1 cellular context compared by ENCODE assay signal in genomic region chr3:48240711-48241491, GRCh38.
TF ChIP-seq lines count a peak whose summit lies in the region.

Gene ZNF589 (plus strand): TSS chr3:48241104. CDS start chr3:48241172, 68 bp downstream.

TF ChIP-seq in K562, 482 proteins besides CTCF, POLR2A, EP300 and RAD21 (continued from another document and continues in another):
- no peak for TF ChIP-seq SMARCB1 (IDR thresholded peaks at IDR 0.05; ENCODE audit: insufficient read length, low read depth)
- TF ChIP-seq ILF3 (IDR thresholded peaks at IDR 0.05; ENCODE audit: borderline replicate concordance) = no peak
- peak; percentile 94 for TF ChIP-seq ZNF143 (CRISPR knock-in tag; IDR thresholded peaks at IDR 0.05)
- TF ChIP-seq MCM5 (IDR thresholded peaks at IDR 0.05; ENCODE audit: low read depth) = no peak
- TF ChIP-seq PHF21A (IDR thresholded peaks at IDR 0.05; ENCODE audit: borderline replicate concordance, low read depth) = no peak
- TF ChIP-seq ARID1B (IDR thresholded peaks at IDR 0.05) = no peak
- no peak for TF ChIP-seq PPARD (CRISPR knock-in tag; IDR thresholded peaks at IDR 0.05)
- TF ChIP-seq SLC30A9 (CRISPR knock-in tag; IDR thresholded peaks at IDR 0.05) = no peak
- peak in 1 of 2 experiments; percentile 76 for TF ChIP-seq AFF1 (IDR thresholded peaks at IDR 0.05; ENCODE audit: low read depth in 1 of 2, partially characterized antibody in 2 of 2)
- TF ChIP-seq ZNF24 (IDR thresholded peaks at IDR 0.05) = no peak; the same call in 1 of the 2 replicates
- TF ChIP-seq ZNF197 (CRISPR knock-in tag; IDR thresholded peaks at IDR 0.05; ENCODE audit: low read depth) = no peak
- no peak for TF ChIP-seq ZNF609 (CRISPR knock-in tag; IDR thresholded peaks at IDR 0.05; ENCODE audit: borderline replicate concordance)
- TF ChIP-seq ZNF224 (CRISPR knock-in tag; IDR thresholded peaks at IDR 0.05) = no peak
- TF ChIP-seq ZKSCAN3 (CRISPR knock-in tag; IDR thresholded peaks at IDR 0.05) = no peak
- peak; percentile 82 for TF ChIP-seq ZBTB2 (IDR thresholded peaks at IDR 0.05)
- no peak for TF ChIP-seq HNRNPK (IDR thresholded peaks at IDR 0.05; ENCODE audit: low read depth, low read length, poor library complexity, severe bottlenecking)
- peak; percentile 24; the same call in 1 of the 2 replicates for TF ChIP-seq MITF (IDR thresholded peaks at IDR 0.05)
- TF ChIP-seq TCF7 (IDR thresholded peaks at IDR 0.05; ENCODE audit: borderline replicate concordance) = no peak
- TF ChIP-seq SIX5 (IDR thresholded peaks at IDR 0.05; ENCODE audit: borderline replicate concordance in 1 of 2, insufficient read depth in 1 of 2, low read depth in 1 of 2, low read length in 2 of 2) = peak; percentile 80 to 84
- peak; percentile 44; the same call in 1 of the 2 replicates for TF ChIP-seq SOX6 (IDR thresholded peaks at IDR 0.05)
- no peak for TF ChIP-seq DIDO1 (tag; IDR thresholded peaks at IDR 0.05; ENCODE audit: low read depth)
- no peak for TF ChIP-seq STAT5B (CRISPR knock-in tag; IDR thresholded peaks at IDR 0.05)
- peak; percentile 76 for TF ChIP-seq L3MBTL2 (IDR thresholded peaks at IDR 0.05)
- no peak for TF ChIP-seq JUNB (CRISPR knock-in tag; conservative IDR thresholded peaks at IDR 0.05)
- no peak for TF ChIP-seq CBX2 (IDR thresholded peaks at IDR 0.05; ENCODE audit: insufficient read depth, low read length, poor library complexity, severe bottlenecking)
- TF ChIP-seq TEAD2 (tag; IDR thresholded peaks at IDR 0.05) = no peak
- peak; percentile 47; the same call in 1 of the 2 replicates for TF ChIP-seq ZNF740 (CRISPR knock-in tag; IDR thresholded peaks at IDR 0.05)
- 0 out of 4 replicates have a peak, but pooled peaks of 1 of the 2 experiments have one; percentile 14 for TF ChIP-seq ZNF740 (tag; IDR thresholded peaks at IDR 0.05)
- TF ChIP-seq SRSF3 (IDR thresholded peaks at IDR 0.05; ENCODE audit: insufficient read depth, low read length) = no peak
- TF ChIP-seq GTF2A2 (tag; IDR thresholded peaks at IDR 0.05) = no peak
- TF ChIP-seq CAMTA2 (CRISPR knock-in tag; conservative IDR thresholded peaks at IDR 0.05) = no peak
- no peak for TF ChIP-seq MBD1 (CRISPR knock-in tag; IDR thresholded peaks at IDR 0.05)
- no peak for TF ChIP-seq ADNP (tag; IDR thresholded peaks at IDR 0.05)
- TF ChIP-seq PHB (CRISPR knock-in tag; IDR thresholded peaks at IDR 0.05) = no peak
- TF ChIP-seq ZNF75A (CRISPR knock-in tag; IDR thresholded peaks at IDR 0.05) = no peak
- TF ChIP-seq RREB1 (CRISPR knock-in tag; IDR thresholded peaks at IDR 0.05) = no peak
- TF ChIP-seq RCOR1 (IDR thresholded peaks at IDR 0.05; ENCODE audit: borderline replicate concordance in 1 of 2, low read depth in 2 of 2, low read length in 2 of 2) = 0 out of 4 replicates have a peak, but pooled peaks of 1 of the 2 experiments have one; percentile 7
- TF ChIP-seq FOXA3 (CRISPR knock-in tag; conservative IDR thresholded peaks at IDR 0.05 in 1 of 2, IDR thresholded peaks at IDR 0.05 in 1 of 2) = no peak
- no peak for TF ChIP-seq MYNN (IDR thresholded peaks at IDR 0.05)
- TF ChIP-seq MYNN (CRISPR knock-in tag; IDR thresholded peaks at IDR 0.05) = no peak
- peak in 1 of 2 experiments; percentile 55; a peak in 1 of 3 replicates for TF ChIP-seq CBX3 (IDR thresholded peaks at IDR 0.05; ENCODE audit: borderline replicate concordance in 1 of 2, low read length in 2 of 2)
- TF ChIP-seq TCFL5 (CRISPR knock-in tag; conservative IDR thresholded peaks at IDR 0.05) = no peak
- no peak for TF ChIP-seq POU5F1 (IDR thresholded peaks at IDR 0.05; ENCODE audit: borderline replicate concordance, low read depth, low read length, partially characterized antibody)
- peak; percentile 89 for TF ChIP-seq MYC (IDR thresholded peaks at IDR 0.05; ENCODE audit: low read depth, low read length)
- no peak for TF ChIP-seq MYC (CRISPR knock-in tag; IDR thresholded peaks at IDR 0.05; ENCODE audit: borderline replicate concordance, low read depth)
- TF ChIP-seq JUND (IDR thresholded peaks at IDR 0.05; ENCODE audit: borderline replicate concordance, low read depth, low read length) = peak; percentile 89
- TF ChIP-seq JUND (tag; IDR thresholded peaks at IDR 0.05; ENCODE audit: borderline replicate concordance, low read depth, low read length) = peak; percentile 81; the same call in 1 of the 3 replicates
